ENCODE assay signal across 15 cellular contexts in the genomic region with DNA sequence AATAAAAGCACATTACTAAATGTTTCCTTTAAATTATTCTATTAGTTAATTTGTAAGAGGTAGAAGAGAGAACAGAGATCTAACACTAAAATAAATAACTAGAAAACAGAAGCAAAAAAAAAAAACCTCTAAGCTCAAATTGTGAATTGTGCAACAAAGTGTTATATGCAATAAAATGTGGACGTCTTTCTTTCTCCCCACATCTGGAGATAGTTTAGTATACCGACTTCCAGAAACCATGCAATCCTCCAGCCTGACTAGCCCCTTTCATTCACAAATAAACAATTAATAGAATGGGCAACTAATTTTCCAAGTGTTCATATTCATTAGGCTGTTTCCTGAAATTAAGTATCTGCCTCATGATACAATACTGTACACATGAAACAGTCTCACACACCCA.
"Had no signal": no experiment of that assay in that cellular context is flagged by ENCODE, and none has a peak within 500 bp of the region (broad histone marks: within the 10 kb centered on the region; RNA-seq: fewer than 3 reads in every experiment).

No MANE protein-coding gene starts in this region.

- H3K36me3 ChIP-seq: heart left ventricle, right lobe of liver had no signal

- H3K4me1 ChIP-seq: heart left ventricle, psoas muscle, right lobe of liver had no signal

- H3K9me3 ChIP-seq: heart left ventricle, psoas muscle, right lobe of liver had no signal

- DNase-seq: activated CD4-positive, alpha-beta T cell treated with anti-CD3 and anti-CD28 coated beads for 48 hours; activated CD8-positive, alpha-beta T cell treated with anti-CD3 and anti-CD28 coated beads, Interleukin-2, amount 10 ng/mL, durations not matched to agents 7 days and 5 days; activated naive CD4-positive, alpha-beta T cell treated with Interleukin-2 at 50 U/mL for 16 hours; activated naive CD8-positive, alpha-beta T cell treated with anti-CD3 and anti-CD28 coated beads, Interleukin-2, amount 50 U/mL, for 24 hours; central memory CD4-positive, alpha-beta T cell; cortex of kidney; effector memory CD4-positive, alpha-beta T cell; heart left ventricle; nephron progenitor cell; psoas muscle; right lobe of liver; stimulated activated naive CD4-positive, alpha-beta T cell treated with Interleukin-2 at 50 U/mL for 16 hours; T-helper 17 cell had no signal

- H3K27me3 ChIP-seq: heart left ventricle, right lobe of liver had no signal

- H3K27ac ChIP-seq: epithelial cell of prostate, heart left ventricle, psoas muscle, right lobe of liver had no signal

- H3K4me3 ChIP-seq: heart left ventricle, psoas muscle, right lobe of liver had no signal

- ATAC-seq: activated CD8-positive, alpha-beta T cell treated with anti-CD3 and anti-CD28 coated beads, Interleukin-2, amount 10 ng/mL, durations not matched to agents 7 days and 5 days; activated naive CD8-positive, alpha-beta T cell treated with anti-CD3 and anti-CD28 coated beads, Interleukin-2, amount 50 U/mL, for 24 hours; heart left ventricle; psoas muscle; right lobe of liver; T-helper 17 cell; WTC11 had no signal
